ENCODE assay signal across 8 cellular contexts in genomic region chr19:39409207-39409885, GRCh38. TPM values are rescaled to one million over a fixed set of nuclear protein-coding genes. Genes with fewer than 3 reads are reported as not detected.
DNase-seq lines count a peak whose midpoint lies in the region; ATAC-seq and TF ChIP-seq lines count a peak whose summit lies in the region.

No MANE protein-coding gene starts in this region.

- H3K4me3 ChIP-seq in ACC112 (ENCODE audit: low read depth, low read length) = peak overlapping the region; percentile 82
- H3K4me3 ChIP-seq in GM23338 = peak overlapping the region; percentile 99
- H3K4me3 ChIP-seq in endodermal cell (ENCODE audit: low read length) = peak overlapping the region; percentile 95
- peak overlapping the region; percentile 100 for H3K4me3 ChIP-seq in mononuclear cell (ENCODE audit: low read length)

- ATAC-seq in GM23338 = peak; percentile 4
- ATAC-seq in HG03196 (IDR thresholded peaks at IDR 0.05; ENCODE audit: unreplicated experiment) = no peak

- TF ChIP-seq CTCF in GM23338 (conservative IDR thresholded peaks at IDR 0.05; ENCODE audit: low read depth in 2 of 2) (no peak), endodermal cell (conservative IDR thresholded peaks at IDR 0.05) (no peak)

- peak overlapping the region; percentile 90 for H3K9ac ChIP-seq in endodermal cell (ENCODE audit: extremely low read depth, low read length, poor library complexity, severe bottlenecking)

- H3K36me3 ChIP-seq in ACC112 (ENCODE audit: insufficient read depth, low read length) (peaks cover 17% of the 10 kb centered on the region; the same call in 1 of the 2 replicates), GM23338 (ENCODE audit: insufficient read depth) (no peaks in the 10 kb centered on the region), endodermal cell (ENCODE audit: control insufficient read depth, insufficient read depth, low read length) (peaks cover 5% of the 10 kb centered on the region)

- peaks cover 5% of the 10 kb centered on the region; the same call in 1 of the 2 replicates for H4K20me1 ChIP-seq in GM23338 (replicated peaks; ENCODE audit: insufficient read depth)

- no peaks in the 10 kb centered on the region for H3K9me2 ChIP-seq in GM23338 (ENCODE audit: insufficient read depth)

- H3K4me3 Mint-ChIP-seq in GM23338 (peak overlapping the region; percentile 94), endodermal cell (peak overlapping the region; percentile 91)

- peaks cover 53% of the 10 kb centered on the region for H3K4me1 Mint-ChIP-seq in GM23338
- H3K4me1 Mint-ChIP-seq in endodermal cell = peaks cover 35% of the 10 kb centered on the region

- peaks cover 33% of the 10 kb centered on the region for H3K79me2 ChIP-seq in ACC112 (ENCODE audit: control insufficient read depth, insufficient read depth, low read length, unreplicated experiment)
- peaks cover 31% of the 10 kb centered on the region for H3K79me2 ChIP-seq in GM23338 (replicated peaks; ENCODE audit: insufficient read depth)

- H3K27ac ChIP-seq in ACC112 (ENCODE audit: low read depth, low read length) = peak overlapping the region; percentile 98
- H3K27ac ChIP-seq in GM23338 (ENCODE audit: low read depth) = peak overlapping the region; percentile 93
- peak overlapping the region; percentile 39 for H3K27ac ChIP-seq in endodermal cell (ENCODE audit: low read depth, low read length)

- H2AFZ ChIP-seq in ACC112 (ENCODE audit: low read length, unreplicated experiment) (no peak overlapping the region), GM23338 (no peak overlapping the region)

- H3K27me3 Mint-ChIP-seq in GM23338 (ENCODE audit: insufficient read depth, low read depth, poor library complexity) (peaks cover 42% of the 10 kb centered on the region), endodermal cell (ENCODE audit: insufficient read depth) (no peaks in the 10 kb centered on the region)

- H3K9me3 Mint-ChIP-seq in GM23338 (peaks cover 4% of the 10 kb centered on the region; the same call in 2 of the 3 replicates), endodermal cell (no peaks in the 10 kb centered on the region)

- H3K36me3 Mint-ChIP-seq in GM23338 (ENCODE audit: low read depth) = peaks cover 20% of the 10 kb centered on the region; the same call in 2 of the 3 replicates
- peaks cover 15% of the 10 kb centered on the region for H3K36me3 Mint-ChIP-seq in endodermal cell (ENCODE audit: low read depth)

- H3K9me3 ChIP-seq in endodermal cell (ENCODE audit: control insufficient read depth, low read length) (no peaks in the 10 kb centered on the region), mononuclear cell (ENCODE audit: low read depth, low read length) (no peaks in the 10 kb centered on the region)

- H3K27me3 ChIP-seq in ACC112 (ENCODE audit: insufficient read depth, low read length) = no peaks in the 10 kb centered on the region
- H3K27me3 ChIP-seq in GM23338 (ENCODE audit: insufficient read depth) = no peaks in the 10 kb centered on the region
- no peaks in the 10 kb centered on the region for H3K27me3 ChIP-seq in endodermal cell (ENCODE audit: control insufficient read depth, insufficient read depth, low read length, poor library complexity, severe bottlenecking)
- H3K27me3 ChIP-seq in mononuclear cell (ENCODE audit: insufficient read depth, low read length) = no peaks in the 10 kb centered on the region

- H3K4me1 ChIP-seq in ACC112 (ENCODE audit: control insufficient read depth, insufficient read depth, low read length, unreplicated experiment) = peaks cover 20% of the 10 kb centered on the region
- peaks cover 54% of the 10 kb centered on the region for H3K4me1 ChIP-seq in GM23338 (ENCODE audit: insufficient read depth)
- peaks cover 3% of the 10 kb centered on the region for H3K4me1 ChIP-seq in endodermal cell (ENCODE audit: control insufficient read depth, insufficient read depth, low read length)
- peaks cover 52% of the 10 kb centered on the region for H3K4me1 ChIP-seq in mononuclear cell (ENCODE audit: insufficient read depth, low read length)

- DNase-seq in GM23338 (ENCODE audit: low spot score) = peak; percentile 99
- DNase-seq in NCI-H748 (lab: John Stamatoyannopoulos, UW; ENCODE audit: unreplicated experiment) = peak; percentile 99
- DNase-seq in activated T-cell treated with anti-CD3 and anti-CD28 coated beads for 1 hour (ENCODE audit: low read depth) = peak; percentile 84
- peak; percentile 97 for DNase-seq in endodermal cell
- peak; percentile 64 to 67 for DNase-seq in stimulated activated CD8-positive, alpha-beta memory T cell treated with anti-CD3 and anti-CD28 coated beads, Interleukin-4, amount 100 ng/mL, for 4 hours (ENCODE audit: low read depth in 2 of 2, low spot score in 1 of 2)

- peaks cover 39% of the 10 kb centered on the region for H3F3A ChIP-seq in GM23338 (replicated peaks; ENCODE audit: low read depth)

- H3K4me2 ChIP-seq in GM23338 = peak overlapping the region; percentile 91

- peak overlapping the region; percentile 91 for H3K27ac Mint-ChIP-seq in GM23338
- H3K27ac Mint-ChIP-seq in endodermal cell = peak overlapping the region; percentile 88

- 0 to 1% methylated on average over 9 to 44 of the region's 47 CpGs for WGBS in endodermal cell (ENCODE audit: insufficient coverage in 1 of 2, insufficient read length in 1 of 2), 2 experiments

TF ChIP-seq in GM23338, 12 proteins besides CTCF, POLR2A, EP300 and RAD21:
- no peak for TF ChIP-seq NANOG (IDR thresholded peaks at IDR 0.05; ENCODE audit: borderline replicate concordance)
- TF ChIP-seq CREB1 (CRISPR knock-in tag; IDR thresholded peaks at IDR 0.05; ENCODE audit: low read depth) = peak; percentile 98
- TF ChIP-seq ETS1 (IDR thresholded peaks at IDR 0.05) = 0 out of 2 replicates have a peak, but pooled peaks have one; percentile 35
- TF ChIP-seq EZH2 (IDR thresholded peaks at IDR 0.05; ENCODE audit: low read depth, unreplicated experiment) = no peak
- no peak for TF ChIP-seq ZNF331 (CRISPR knock-in tag; IDR thresholded peaks at IDR 0.05; ENCODE audit: low read depth)
- TF ChIP-seq POLR2AphosphoS5 (IDR thresholded peaks at IDR 0.05; ENCODE audit: low read depth) = peak; percentile 92

RNA-seq across cellular contexts. Expression of gene ZFP36, which starts 2.7 kb away (rescaled TPM):
- total RNA-seq in GM23338 (2014; rRNA removed; shearing (Covaris generic)) = 9.5 and 10.6 TPM in 2 replicates
- polyA plus RNA-seq in GM23338 (2016; fragmentation: Nextera tagmentation; extraction: Ambion mirVana) = 27.5 and 27.7 TPM in 2 replicates
- total RNA-seq in endodermal cell (10 to 100 TPM; 16.1 to 23.4 TPM), mononuclear cell (676 TPM)
- 7.8 TPM for polyA plus RNA-seq in endodermal cell (2013, experiment 1 of 2)
- polyA plus RNA-seq in endodermal cell (2013, experiment 2 of 2) = 7.3 TPM

RNA-seq across cellular contexts. Expression of gene PLEKHG2, which starts 3.1 kb away (rescaled TPM):
- total RNA-seq in GM23338 (2014; rRNA removed; shearing (Covaris generic)) = 35.2 and 41.3 TPM in 2 replicates
- 15.5 and 16.2 TPM in 2 replicates for polyA plus RNA-seq in GM23338 (2016; fragmentation: Nextera tagmentation; extraction: Ambion mirVana)
- total RNA-seq in endodermal cell = 100 to 1,000 TPM; 127 to 160 TPM
- polyA plus RNA-seq in endodermal cell (2013, experiment 1 of 2) = 75.4 TPM
- polyA plus RNA-seq in endodermal cell (2013, experiment 2 of 2) = 69.8 TPM
- total RNA-seq in mononuclear cell = 21.5 TPM

RNA-seq across cellular contexts. Expression of gene MED29, which starts 18.2 kb away (rescaled TPM):
- 62.0 and 63.0 TPM in 2 replicates for total RNA-seq in GM23338 (2014; rRNA removed; shearing (Covaris generic))
- polyA plus RNA-seq in GM23338 (2016; fragmentation: Nextera tagmentation; extraction: Ambion mirVana) = 26.1 and 27.5 TPM in 2 replicates
- 10 to 100 TPM; 32.6 to 38.9 TPM for total RNA-seq in endodermal cell
- polyA plus RNA-seq in endodermal cell (2013, experiment 1 of 2) = 26.7 TPM
- polyA plus RNA-seq in endodermal cell (2013, experiment 2 of 2) = 24.1 TPM
- 21.9 TPM for total RNA-seq in mononuclear cell

RNA-seq across cellular contexts. Expression of gene PAF1, which starts 18.4 kb away (rescaled TPM):
- 24.6 and 47.3 TPM in 2 replicates for total RNA-seq in GM23338 (2014; rRNA removed; shearing (Covaris generic))
- polyA plus RNA-seq in GM23338 (2016; fragmentation: Nextera tagmentation; extraction: Ambion mirVana) = 21.3 and 22.1 TPM in 2 replicates
- total RNA-seq in endodermal cell (10 to 100 TPM; 28.4 to 28.8 TPM), mononuclear cell (26.1 TPM)
- 40.6 TPM for polyA plus RNA-seq in endodermal cell (2013, experiment 1 of 2)
- polyA plus RNA-seq in endodermal cell (2013, experiment 2 of 2) = 38.7 TPM

RNA-seq across cellular contexts. Expression of gene RPS16, which starts 26.4 kb away (rescaled TPM):
- 106 and 207 TPM in 2 replicates for total RNA-seq in GM23338 (2014; rRNA removed; shearing (Covaris generic))
- polyA plus RNA-seq in GM23338 (2016; fragmentation: Nextera tagmentation; extraction: Ambion mirVana) = 1,901 and 2,135 TPM in 2 replicates
- total RNA-seq in endodermal cell = 1,000 to 10,000 TPM; 1,674 to 1,990 TPM
- 2,268 TPM for polyA plus RNA-seq in endodermal cell (2013, experiment 1 of 2)
- polyA plus RNA-seq in endodermal cell (2013, experiment 2 of 2) = 2,119 TPM
- 71.4 TPM for total RNA-seq in mononuclear cell

Comparison
In these comparisons a context has a peak if more than half of its experiments do, and no peak if none do; other contexts are left out.
1. H3K27ac ChIP-seq: peak in every context shown above with its lines; median percentile 98 in ACC112; 93 in GM23338; 39 in endodermal cell.
2. RNA of gene ZFP36, which starts 2.7 kb away (total RNA-seq): 676 TPM in mononuclear cell (single experiment); 16.1 to 23.4 TPM in endodermal cell and 9.5 to 10.6 TPM in GM23338; every median in the first group is over 10 times any median in the second.
3. Peak in every context shown above with its lines, with median percentiles within 50 percentile points of each other: H3K4me3 ChIP-seq and DNase-seq.